ENCODE assay signal across 6 cellular contexts in genomic region chr10:10961078-10961477, GRCh38. TPM values are rescaled to one million over a fixed set of nuclear protein-coding genes. Genes with fewer than 3 reads are reported as not detected.
"Had no signal": no experiment of that assay in that cellular context is flagged by ENCODE, and none has a peak within 500 bp of the region (broad histone marks: within the 10 kb centered on the region; RNA-seq: fewer than 3 reads in every experiment).

No MANE protein-coding gene starts in this region.

- H3K4me3 Mint-ChIP-seq: IgD-negative memory B cell had no signal

- ATAC-seq: HepG2, K562 had no signal

- H3K27ac ChIP-seq: HL-60 had no signal

- H3K4me3 ChIP-seq: K562 had no signal

- DNase-seq: IMR-90 had no signal

- H3K27ac Mint-ChIP-seq: IgD-negative memory B cell had no signal

- H3K4me1 Mint-ChIP-seq: IgD-negative memory B cell had no signal

RNA-seq across cellular contexts. Expression of gene CELF2, which starts 56.6 kb away (rescaled TPM):
- total RNA-seq: HepG2, HT-29 had no signal
- polyA plus RNA-seq: HepG2 had no signal
